20 cellular contexts compared by ENCODE assay signal in genomic region chr22:20055144-20055543, GRCh38. TPM values are rescaled to one million over a fixed set of nuclear protein-coding genes. Genes with fewer than 3 reads are reported as not detected.
DNase-seq lines count a peak whose midpoint lies in the region; ATAC-seq, FAIRE-seq and TF ChIP-seq lines count a peak whose summit lies in the region.
"Had no signal": no experiment of that assay in that cellular context is flagged by ENCODE, and none has a peak within 500 bp of the region (broad histone marks: within the 10 kb centered on the region; RNA-seq: fewer than 3 reads in every experiment).

No MANE protein-coding gene starts in this region.

- no peak for TF ChIP-seq POLR2A in K562 (conservative IDR thresholded peaks at IDR 0.05)
- TF ChIP-seq POLR2A in thyroid gland (IDR thresholded peaks at IDR 0.05): no peak
- no peak for TF ChIP-seq POLR2A in prostate gland (IDR thresholded peaks at IDR 0.05)

- H3K9ac ChIP-seq in BLaER1: no peak overlapping the region
- no peak overlapping the region; a peak in 1 of 22 replicates for H3K9ac ChIP-seq in BLaER1 treated with 17β-estradiol and CSF1 and Interleukin-3, amounts not matched to agents 10 nM and 100 nM
- H3K9ac ChIP-seq in K562 (ENCODE audit: insufficient read depth in 1 of 2, low read depth in 2 of 2, low read length in 2 of 2): no peak overlapping the region

- no peaks in the 10 kb centered on the region for H3K27me3 ChIP-seq in BLaER1
- H3K27me3 ChIP-seq in BLaER1 treated with 17β-estradiol and CSF1 and Interleukin-3, amounts not matched to agents 10 nM and 100 nM: no peaks in the 10 kb centered on the region
- H3K27me3 ChIP-seq in K562 (ENCODE audit: control insufficient read depth in 2 of 2, insufficient read depth in 2 of 2, low read length in 2 of 2): no peaks in the 10 kb centered on the region
- no peaks in the 10 kb centered on the region for H3K27me3 ChIP-seq in thyroid gland
- no peaks in the 10 kb centered on the region for H3K27me3 ChIP-seq in prostate gland (replicated peaks; ENCODE audit: insufficient read depth)
- H3K27me3 ChIP-seq: BE2C had no signal

- H2AFZ ChIP-seq in K562 (ENCODE audit: low read depth, low read length): no peak overlapping the region

- H3K4me3 ChIP-seq in BLaER1 (no peak overlapping the region), K562 (no peak overlapping the region), thyroid gland (replicated peaks in 1 of 3) (no peak overlapping the region), prostate gland (no peak overlapping the region)
- H3K4me3 ChIP-seq in BLaER1 treated with 17β-estradiol and CSF1 and Interleukin-3, amounts not matched to agents 10 nM and 100 nM: no peak overlapping the region

- POLR2A ChIA-PET in K562 (lab: Yijun Ruan, JAX): interaction anchor here (0.6 to 3.3 kb wide), 6 partner anchors 7 to 170 kb away, joined by 3 to 10 read pairs (median 6); no protein-coding TSS in a partner anchor

- H3K9me1 ChIP-seq in K562 (ENCODE audit: control insufficient read depth, insufficient read depth, low read length): peaks cover 18% of the 10 kb centered on the region

- FAIRE-seq in K562 (lab: Jason Lieb, UNC) (no peak), D721Med (lab: Jason Lieb, UNC) (no peak)
- FAIRE-seq: A204.1, G401.6, GM12891, GM19239 had no signal

- CTCF ChIA-PET in K562 (lab: Yijun Ruan, JAX; ENCODE audit: low intra/inter-chr PET ratio): no interaction called here

- DNase-seq in K562 (ENCODE audit: extremely low read depth in 1 of 4, low spot score in 3 of 4): no peak
- no peak for DNase-seq in thyroid gland
- no peak for DNase-seq in prostate gland (ENCODE audit: low spot score)
- no peak for DNase-seq in D721Med (ENCODE audit: insufficient read length, low spot score)
- DNase-seq: 8988T; ACHN; BE2C; C1 segment of cervical spinal cord; CD4-positive, alpha-beta memory T cell; CD4-positive, CD25-positive, alpha-beta regulatory T cell; CD8-positive, alpha-beta memory T cell; COR-L47; DMS79 treated with DMSO at 0.1 percent for 48 hours; GF-D8 had no signal

- in situ Hi-C loops in K562 (cut with MboI): no loop called here

- no TSS peak for BruUV-seq in K562 (replicated peaks; lab: Mats Ljungman, UMichigan)

- intact Hi-C loops in K562 (cut with micrococcal nuclease): no loop called here
- intact Hi-C loops in thyroid gland (cut with DNase I): no loop called here
- intact Hi-C loops in prostate gland (cut with DNase I): no loop called here

- peaks cover 62% of the 10 kb centered on the region for H3K36me3 ChIP-seq in BLaER1
- H3K36me3 ChIP-seq in BLaER1 treated with 17β-estradiol and CSF1 and Interleukin-3, amounts not matched to agents 10 nM and 100 nM: peaks cover 12 to 99% (median 79%) of the 10 kb centered on the region in 11 experiments; a peak in 21 of 22 replicates
- H3K36me3 ChIP-seq in K562 (ENCODE audit: control insufficient read depth, insufficient read depth, low read length): peaks cover 73% of the 10 kb centered on the region; the same call in 2 of the 3 replicates
- peaks cover 33 to 40% of the 10 kb centered on the region in 2 donors for H3K36me3 ChIP-seq in thyroid gland
- no peaks in the 10 kb centered on the region for H3K36me3 ChIP-seq in prostate gland
- H3K36me3 ChIP-seq: BE2C had no signal

- H3K79me2 ChIP-seq in K562 (ENCODE audit: control insufficient read depth, insufficient read depth, low read length): peaks cover 4% of the 10 kb centered on the region; the same call in 1 of the 3 replicates

- H3K4me2 ChIP-seq in BLaER1 (peak overlapping the region; percentile 97), K562 (ENCODE audit: insufficient read depth, low read length) (no peak overlapping the region)
- H3K4me2 ChIP-seq in BLaER1 treated with 17β-estradiol and CSF1 and Interleukin-3, amounts not matched to agents 10 nM and 100 nM: peak overlapping the region in 8 of 11 experiments; percentile 59 to 96 (median 93); a peak in 16 of 22 replicates

- ATAC-seq in K562: no peak

- WGBS in K562 (ENCODE audit: insufficient coverage, low coverage, missing lambda C conversion rate): 98% methylated on average over 2 of the region's 2 CpGs
- WGBS in thyroid gland, 2 donors: 91 to 100% methylated on average over 2 of the region's 2 CpGs
- WGBS in prostate gland: 91% methylated on average over 2 of the region's 2 CpGs

- H3K27ac ChIP-seq in BLaER1 (peak overlapping the region; percentile 90), K562 (ENCODE audit: extremely low read depth, low read depth, low read length) (no peak overlapping the region), thyroid gland (no peak overlapping the region), prostate gland (no peak overlapping the region)
- 0 out of 22 replicates have a peak overlapping the region, but pooled peaks of 2 of the 11 experiments have one; percentile 44 to 84 for H3K27ac ChIP-seq in BLaER1 treated with 17β-estradiol and CSF1 and Interleukin-3, amounts not matched to agents 10 nM and 100 nM

- no peak for TF ChIP-seq RAD21 in K562 (CRISPR knock-in tag; conservative IDR thresholded peaks at IDR 0.05 in 1 of 2, IDR thresholded peaks at IDR 0.05 in 1 of 2)

- no peak for TF ChIP-seq EP300 in K562 (IDR thresholded peaks at IDR 0.05; ENCODE audit: low read length)

- H3K9me3 ChIP-seq in BLaER1 (no peaks in the 10 kb centered on the region), K562 (replicated peaks; ENCODE audit: control insufficient read depth, insufficient read depth, low read depth, low read length) (no peaks in the 10 kb centered on the region), thyroid gland (no peaks in the 10 kb centered on the region), prostate gland (no peaks in the 10 kb centered on the region)
- no peaks in the 10 kb centered on the region for H3K9me3 ChIP-seq in BLaER1 treated with 17β-estradiol and CSF1 and Interleukin-3, amounts not matched to agents 10 nM and 100 nM (replicated peaks in 1 of 11)
- H3K9me3 ChIP-seq: BE2C had no signal

- no peaks in the 10 kb centered on the region for H4K20me1 ChIP-seq in BLaER1
- peaks cover 0 to 98% (median 0%) of the 10 kb centered on the region in 11 experiments; a peak in 9 of 22 replicates for H4K20me1 ChIP-seq in BLaER1 treated with 17β-estradiol and CSF1 and Interleukin-3, amounts not matched to agents 10 nM and 100 nM
- H4K20me1 ChIP-seq in K562 (replicated peaks; ENCODE audit: control insufficient read depth, insufficient read depth, low read length): peaks cover 2% of the 10 kb centered on the region; the same call in 1 of the 2 replicates

- TF ChIP-seq CTCF in K562 (IDR thresholded peaks at IDR 0.05 in 2 of 3, conservative IDR thresholded peaks at IDR 0.05 in 1 of 3; ENCODE audit: insufficient read depth in 2 of 3, low read depth in 1 of 3, low read length in 3 of 3) (no peak), thyroid gland (IDR thresholded peaks at IDR 0.05) (no peak), prostate gland (IDR thresholded peaks at IDR 0.05) (no peak), D721Med (IDR thresholded peaks at IDR 0.05; ENCODE audit: insufficient read depth, missing control alignments) (no peak)

- H3K4me1 ChIP-seq in BLaER1 (peaks cover 78% of the 10 kb centered on the region), K562 (replicated peaks in 1 of 2; ENCODE audit: control insufficient read depth in 2 of 2, insufficient read depth in 2 of 2, low read length in 2 of 2) (peaks cover 24 to 73% of the 10 kb centered on the region in 2 experiments), thyroid gland (no peaks in the 10 kb centered on the region), prostate gland (replicated peaks) (no peaks in the 10 kb centered on the region)
- peaks cover 23 to 68% (median 55%) of the 10 kb centered on the region in 10 experiments for H3K4me1 ChIP-seq in BLaER1 treated with 17β-estradiol and CSF1 and Interleukin-3, amounts not matched to agents 10 nM and 100 nM
- H3K4me1 ChIP-seq: BE2C had no signal

RNA-seq across cellular contexts. Expression of gene DGCR8, which starts 24.9 kb away (rescaled TPM):
- total RNA-seq in K562 (2011; cell fraction: chromatin; rRNA removed; ENCODE audit: low replicate concordance): 638 and 1,105 TPM in 2 replicates
- total RNA-seq in K562 (2011; cell fraction: nucleolus; rRNA removed): 550 and 577 TPM in 2 replicates
- total RNA-seq in K562 (2011; cell fraction: nucleoplasm; rRNA removed): 502 and 511 TPM in 2 replicates
- 107 and 108 TPM in 2 replicates for total RNA-seq in K562 (2014; rRNA removed)
- 43.7 and 49.4 TPM in 2 replicates for total RNA-seq in K562 (2014; rRNA removed; fragmentation: Illumina TruSeq; extraction: Trizol)
- 80.1 and 81.2 TPM in 2 replicates for total RNA-seq in K562 (2015; rRNA removed; fragmentation: Illumina TruSeq; extraction: Trizol)
- 116 and 119 TPM in 2 replicates for total RNA-seq in K562 (2021)
- polyA plus RNA-seq in K562 (2011; rRNA removed): 81.8 and 155 TPM in 2 replicates
- 51.2 and 92.7 TPM in 2 replicates for polyA plus RNA-seq in K562 (2011; cell fraction: cytosol; rRNA removed)
- 1,167 and 1,418 TPM in 2 replicates for polyA plus RNA-seq in K562 (2011; cell fraction: nucleus; rRNA removed)
- polyA plus RNA-seq in K562 (2012): 76.7 and 85.3 TPM in 2 replicates
- 70.4 and 75.0 TPM in 2 replicates for polyA plus RNA-seq in K562 (2014; fragmentation: Illumina TruSeq; extraction: Trizol)
- 1 to 10 TPM; 5.9 to 7.7 TPM for polyA plus RNA-seq in K562 (2014; fragmentation: Nextera tagmentation; extraction: Ambion mirVana)
- 135 and 144 TPM in 2 replicates for polyA plus RNA-seq in K562 (2014; rRNA removed)
- polyA minus RNA-seq in K562 (2011; rRNA and poly(A)+ RNA removed): 62.1 and 82.0 TPM in 2 replicates
- polyA minus RNA-seq in K562 (2011; cell fraction: cytosol; rRNA and poly(A)+ RNA removed): 35.2 and 46.4 TPM in 2 replicates
- polyA minus RNA-seq in K562 (2011; cell fraction: nucleus; rRNA and poly(A)+ RNA removed): 210 and 349 TPM in 2 replicates
- total RNA-seq in thyroid gland: 10 to 100 TPM; 28.9 to 48.8 (median 31.5) TPM
- total RNA-seq in prostate gland: 10 to 100 TPM; 20.9 to 47.6 TPM

RNA-seq across cellular contexts. Expression of gene TANGO2, which starts 34.2 kb away (rescaled TPM):
- 160 and 395 TPM in 2 replicates for total RNA-seq in K562 (2011; cell fraction: chromatin; rRNA removed; ENCODE audit: low replicate concordance)
- 227 and 229 TPM in 2 replicates for total RNA-seq in K562 (2011; cell fraction: nucleolus; rRNA removed)
- 196 and 211 TPM in 2 replicates for total RNA-seq in K562 (2011; cell fraction: nucleoplasm; rRNA removed)
- total RNA-seq in K562 (2014; rRNA removed) (70.1 and 95.8 TPM in 2 replicates), K562 (2014; rRNA removed; fragmentation: Illumina TruSeq; extraction: Trizol) (36.1 and 45.9 TPM in 2 replicates), K562 (2015; rRNA removed; fragmentation: Illumina TruSeq; extraction: Trizol) (55.8 and 57.2 TPM in 2 replicates), K562 (2021) (94.1 and 97.3 TPM in 2 replicates), thyroid gland (10 to 100 TPM; 50.3 to 82.7 (median 65.2) TPM), prostate gland (10 to 100 TPM; 34.3 to 40.1 TPM)
- polyA plus RNA-seq in K562 (2011; rRNA removed) (94.9 and 115 TPM in 2 replicates), K562 (2014; fragmentation: Illumina TruSeq; extraction: Trizol) (88.3 and 89.4 TPM in 2 replicates), K562 (2014; fragmentation: Nextera tagmentation; extraction: Ambion mirVana) (10 to 100 TPM; 15.5 to 17.5 TPM), K562 (2014; rRNA removed) (89.6 and 92.5 TPM in 2 replicates)
- 157 and 209 TPM in 2 replicates for polyA plus RNA-seq in K562 (2011; cell fraction: cytosol; rRNA removed)
- 157 and 195 TPM in 2 replicates for polyA plus RNA-seq in K562 (2011; cell fraction: nucleus; rRNA removed)
- 68.2 and 73.0 TPM in 2 replicates for polyA plus RNA-seq in K562 (2012)
- 130 and 186 TPM in 2 replicates for polyA minus RNA-seq in K562 (2011; rRNA and poly(A)+ RNA removed)
- polyA minus RNA-seq in K562 (2011; cell fraction: cytosol; rRNA and poly(A)+ RNA removed): 73.2 and 76.1 TPM in 2 replicates
- polyA minus RNA-seq in K562 (2011; cell fraction: nucleus; rRNA and poly(A)+ RNA removed): 63.1 and 85.0 TPM in 2 replicates

RNA-seq across cellular contexts. Expression of gene ARVCF, which starts 38.5 kb away (rescaled TPM):
- 114 and 328 TPM in 2 replicates for total RNA-seq in K562 (2011; cell fraction: chromatin; rRNA removed; ENCODE audit: low replicate concordance)
- total RNA-seq in K562 (2011; cell fraction: nucleolus; rRNA removed): 214 and 270 TPM in 2 replicates
- 106 and 131 TPM in 2 replicates for total RNA-seq in K562 (2011; cell fraction: nucleoplasm; rRNA removed)
- total RNA-seq in K562 (2014; rRNA removed): 49.3 and 54.2 TPM in 2 replicates
- 2.2 and 4.5 TPM in 2 replicates for total RNA-seq in K562 (2014; rRNA removed; fragmentation: Illumina TruSeq; extraction: Trizol)
- total RNA-seq in K562 (2015; rRNA removed; fragmentation: Illumina TruSeq; extraction: Trizol): 13.3 and 15.6 TPM in 2 replicates
- 46.5 and 50.6 TPM in 2 replicates for total RNA-seq in K562 (2021)
- polyA plus RNA-seq in K562 (2011; rRNA removed): 35.2 and 71.6 TPM in 2 replicates
- 134 and 673 TPM in 2 replicates for polyA plus RNA-seq in K562 (2011; cell fraction: cytosol; rRNA removed)
- polyA plus RNA-seq in K562 (2011; cell fraction: nucleus; rRNA removed): 407 and 424 TPM in 2 replicates
- 30.0 and 31.2 TPM in 2 replicates for polyA plus RNA-seq in K562 (2012)
- polyA plus RNA-seq in K562 (2014; fragmentation: Illumina TruSeq; extraction: Trizol): 8.0 and 15.9 TPM in 2 replicates
- polyA plus RNA-seq in K562 (2014; fragmentation: Nextera tagmentation; extraction: Ambion mirVana): under 1 TPM; 0.03 to 0.17 TPM
- 42.5 and 97.4 TPM in 2 replicates for polyA plus RNA-seq in K562 (2014; rRNA removed)
- 15.1 and 15.6 TPM in 2 replicates for polyA minus RNA-seq in K562 (2011; rRNA and poly(A)+ RNA removed)
- 24.6 and 52.4 TPM in 2 replicates for polyA minus RNA-seq in K562 (2011; cell fraction: cytosol; rRNA and poly(A)+ RNA removed)
- polyA minus RNA-seq in K562 (2011; cell fraction: nucleus; rRNA and poly(A)+ RNA removed): 96.8 and 145 TPM in 2 replicates
- total RNA-seq in thyroid gland: 100 to 1,000 TPM in 3 of 4 donors, 10 to 100 TPM in 1; 34.5 to 123 (median 111) TPM
- 10 to 100 TPM; 39.6 to 65.9 TPM for total RNA-seq in prostate gland
